21 cellular contexts compared by ENCODE assay signal in the genomic region with DNA sequence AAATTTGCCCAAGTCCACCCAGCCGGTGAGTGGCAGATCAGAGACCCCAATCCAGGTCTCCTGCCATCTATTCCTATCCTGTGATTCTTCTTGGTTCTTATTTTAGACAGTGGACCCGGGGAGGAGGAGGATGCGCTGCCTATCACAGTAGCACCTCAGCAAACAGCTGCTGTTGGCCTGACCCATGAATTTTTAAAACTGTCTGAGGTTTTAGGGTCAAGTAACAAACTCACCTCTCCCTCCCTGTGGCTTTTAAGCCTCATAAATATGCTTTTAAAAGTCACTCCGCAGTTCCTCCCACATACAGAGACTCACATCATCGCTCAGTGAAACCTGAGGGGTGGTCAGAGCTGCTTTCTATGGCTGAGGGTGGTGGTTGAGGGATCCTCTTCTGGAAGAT.
DNase-seq lines count a peak whose midpoint lies in the region; ATAC-seq, FAIRE-seq and TF ChIP-seq lines count a peak whose summit lies in the region.
"Had no signal": no experiment of that assay in that cellular context is flagged by ENCODE, and none has a peak within 500 bp of the region (broad histone marks: within the 10 kb centered on the region; RNA-seq: fewer than 3 reads in every experiment).

No MANE protein-coding gene starts in this region.

- H3K36me3 ChIP-seq in HEK293 (ENCODE audit: control insufficient read depth in 2 of 2, insufficient read depth in 1 of 2, low read length in 2 of 2) = no peaks in the 10 kb centered on the region
- H3K36me3 ChIP-seq in GM12878 (ENCODE audit: control insufficient read depth in 2 of 2, insufficient read depth in 2 of 2, low read length in 1 of 2) = no peaks in the 10 kb centered on the region
- H3K36me3 ChIP-seq in HepG2 (replicated peaks in 1 of 2; ENCODE audit: control insufficient read depth in 1 of 2, insufficient read depth in 2 of 2, low read length in 2 of 2) = no peaks in the 10 kb centered on the region
- no peaks in the 10 kb centered on the region for H3K36me3 ChIP-seq in left ventricle myocardium inferior
- H3K36me3 ChIP-seq: HAP-1 had no signal

- no peak for DNase-seq in GM12878 (ENCODE audit: low read depth, low spot score)
- peak; percentile 26 for DNase-seq in fibroblast of villous mesenchyme (ENCODE audit: low read depth)
- no peak for DNase-seq in GM10248 (ENCODE audit: extremely low spot score)
- no peak for DNase-seq in HepG2 (ENCODE audit: low spot score)
- DNase-seq in left ventricle myocardium inferior = no peak
- DNase-seq: Caco-2; CD4-positive, CD25-positive, alpha-beta regulatory T cell; CD8-positive, alpha-beta T cell; DMS153; DND-41; GOT3 had no signal

- BruUV-seq in GM12878 (replicated peaks; lab: Mats Ljungman, UMichigan) (no TSS peak), HepG2 (replicated peaks; lab: Mats Ljungman, UMichigan) (no TSS peak)

- H3K9me3 ChIP-seq in HEK293 (ENCODE audit: control insufficient read depth, insufficient read depth, low read depth, low read length) = no peaks in the 10 kb centered on the region
- H3K9me3 ChIP-seq in GM12878 (replicated peaks; ENCODE audit: control insufficient read depth, insufficient read depth, low read length) = no peaks in the 10 kb centered on the region
- H3K9me3 ChIP-seq in HepG2 (ENCODE audit: low read length) = no peaks in the 10 kb centered on the region
- no peaks in the 10 kb centered on the region for H3K9me3 ChIP-seq in left ventricle myocardium inferior (replicated peaks)
- H3K9me3 ChIP-seq: BLaER1, Caco-2, HAP-1 had no signal

- SMC1A ChIA-PET in GM12878 (lab: Charles Lee; ENCODE audit: uncharacterized antibody, unreplicated experiment) = no interaction called here

- no peak for TF ChIP-seq RAD21 in GM12878 (IDR thresholded peaks at IDR 0.05; ENCODE audit: insufficient read depth, low read depth, low read length)
- TF ChIP-seq RAD21 in HepG2 (CRISPR knock-in tag; IDR thresholded peaks at IDR 0.05) = no peak

- H2AFZ ChIP-seq in GM12878 (ENCODE audit: control insufficient read depth, low read depth, low read length) (no peak overlapping the region), HepG2 (ENCODE audit: low read length) (no peak overlapping the region)

- in situ Hi-C loops in GM12878 (cut with MboI) = no loop called here
- in situ Hi-C loops in HepG2 (cut with HindIII; ENCODE audit: extremely low pct_ligation_motif_present, low pct_unique_long_range_greater_than_20kb) = no loop called here

- H3K27ac ChIP-seq in HEK293 (ENCODE audit: extremely low read depth, low read depth, low read length) (no peak overlapping the region), GM12878 (ENCODE audit: control insufficient read depth, insufficient read depth) (no peak overlapping the region), HepG2 (ENCODE audit: extremely low read length, insufficient read depth, low read length) (no peak overlapping the region), left ventricle myocardium inferior (replicated peaks) (no peak overlapping the region)
- H3K27ac ChIP-seq: 22Rv1, BLaER1, C4-2B had no signal

- H3K27me3 ChIP-seq in GM12878 (replicated peaks in 1 of 2; ENCODE audit: control insufficient read depth in 2 of 2, insufficient read depth in 2 of 2, low read length in 1 of 2) (peaks cover 0 to 3% of the 10 kb centered on the region in 2 experiments; a peak in 2 of 4 replicates), HepG2 (ENCODE audit: control insufficient read depth in 1 of 2, insufficient read depth in 2 of 2, low read length in 2 of 2) (peaks cover 2 to 37% of the 10 kb centered on the region in 2 experiments; a peak in 3 of 5 replicates), left ventricle myocardium inferior (ENCODE audit: low read depth) (no peaks in the 10 kb centered on the region)
- H3K27me3 ChIP-seq: BLaER1 had no signal

- CTCF ChIA-PET in HEK293 (lab: Yijun Ruan, JAX) (interaction anchor here (1.0 kb wide), 1 partner anchor 36 kb away, joined by 3 read pairs; no protein-coding TSS in a partner anchor), GM12878 (lab: Yijun Ruan, JAX) (no interaction called here), GM10248 (lab: Yijun Ruan, JAX) (no interaction called here), HepG2 (lab: Yijun Ruan, JAX; ENCODE audit: low intra/inter-chr PET ratio, low total read pairs) (no interaction called here)

- H4K20me1 ChIP-seq in GM12878 (ENCODE audit: control insufficient read depth, insufficient read depth) = no peaks in the 10 kb centered on the region
- no peaks in the 10 kb centered on the region for H4K20me1 ChIP-seq in HepG2 (ENCODE audit: insufficient read depth, low read length)

- RAD21 ChIA-PET in GM12878 (lab: Charles Lee; ENCODE audit: unreplicated experiment) = no interaction called here

- 9% methylated on average over 5 of the region's 5 CpGs for WGBS in GM12878 (ENCODE audit: insufficient coverage, insufficient replicate concordance, low lambda C conversion rate, missing lambda C conversion rate)
- 0% methylated on average over 3 of the region's 5 CpGs for WGBS in HepG2 (ENCODE audit: low lambda C conversion rate)

- TF ChIP-seq EP300 in GM12878 (IDR thresholded peaks at IDR 0.05; ENCODE audit: borderline replicate concordance in 1 of 2, control insufficient read depth in 1 of 2, low read depth in 2 of 2, low read length in 2 of 2) (no peak), HepG2 (IDR thresholded peaks at IDR 0.05; ENCODE audit: low read depth in 2 of 2, low read length in 2 of 2) (no peak), HepG2 (CRISPR knock-in tag; IDR thresholded peaks at IDR 0.05; ENCODE audit: borderline replicate concordance) (no peak)

- no peaks in the 10 kb centered on the region for H3K4me1 ChIP-seq in HEK293 (ENCODE audit: control insufficient read depth, insufficient read depth, low read length)
- no peaks in the 10 kb centered on the region for H3K4me1 ChIP-seq in GM12878 (ENCODE audit: control insufficient read depth, insufficient read depth, low read length)
- H3K4me1 ChIP-seq in HepG2 (ENCODE audit: insufficient read depth, low read length) = no peaks in the 10 kb centered on the region
- peaks cover 48% of the 10 kb centered on the region for H3K4me1 ChIP-seq in left ventricle myocardium inferior
- H3K4me1 ChIP-seq: BLaER1, Caco-2, HAP-1 had no signal

- TF ChIP-seq POLR2A in GM12878 (IDR thresholded peaks at IDR 0.05; ENCODE audit: low read depth, low read length) = no peak
- TF ChIP-seq POLR2A in HepG2 (IDR thresholded peaks at IDR 0.05; ENCODE audit: insufficient read depth in 1 of 2, low read depth in 2 of 2, low read length in 2 of 2) = no peak

- POLR2A ChIA-PET in HEK293 (lab: Yijun Ruan, JAX) (interaction anchor here (0.5 kb wide), 1 partner anchor 9 kb away, joined by 6 read pairs; no protein-coding TSS in a partner anchor), GM12878 (lab: Charles Lee) (no interaction called here), GM10248 (lab: Yijun Ruan, JAX) (no interaction called here), HepG2 (lab: Yijun Ruan, JAX) (no interaction called here)

- H3K9ac ChIP-seq in GM12878 (ENCODE audit: control insufficient read depth, insufficient read depth, low read length) (no peak overlapping the region), HepG2 (ENCODE audit: insufficient read depth, low read depth, low read length) (no peak overlapping the region)
- H3K9ac ChIP-seq: BLaER1 had no signal

- H3K4me3 ChIP-seq in HEK293 (ENCODE audit: low read depth, low read length) = no peak overlapping the region
- no peak overlapping the region for H3K4me3 ChIP-seq in GM12878
- H3K4me3 ChIP-seq in fibroblast of villous mesenchyme (ENCODE audit: low read depth, low read length) = no peak overlapping the region
- no peak overlapping the region for H3K4me3 ChIP-seq in HepG2 (replicated peaks in 1 of 3; ENCODE audit: insufficient read depth in 1 of 3, low read depth in 2 of 3, low read length in 3 of 3)
- H3K4me3 ChIP-seq in left ventricle myocardium inferior = no peak overlapping the region
- H3K4me3 ChIP-seq: BLaER1, HAP-1 had no signal

- TF ChIP-seq CTCF in HEK293 (tag by site-specific recombination; IDR thresholded peaks at IDR 0.05) = no peak
- no peak for TF ChIP-seq CTCF in GM12878 (IDR thresholded peaks at IDR 0.05 in 2 of 3, conservative IDR thresholded peaks at IDR 0.05 in 1 of 3; ENCODE audit: control insufficient read depth in 2 of 3, extremely low read depth in 1 of 3, insufficient read depth in 1 of 3, low read depth in 3 of 3, low read length in 3 of 3)
- TF ChIP-seq CTCF in fibroblast of villous mesenchyme (IDR thresholded peaks at IDR 0.05; ENCODE audit: insufficient read depth, low read depth, low read length) = no peak
- TF ChIP-seq CTCF in GM10248 (IDR thresholded peaks at IDR 0.05; ENCODE audit: control extremely low read depth, extremely low read depth, low read depth, missing control alignments) = no peak
- TF ChIP-seq CTCF in HepG2 (CRISPR knock-in tag; IDR thresholded peaks at IDR 0.05) = no peak
- no peak for TF ChIP-seq CTCF in left ventricle myocardium inferior (IDR thresholded peaks at IDR 0.05; ENCODE audit: borderline replicate concordance)

- ATAC-seq in GM12878 (no peak), HepG2 (no peak)
- ATAC-seq: CD8-positive, alpha-beta T cell had no signal

- H3K4me2 ChIP-seq in GM12878 (ENCODE audit: control insufficient read depth, insufficient read depth) = no peak overlapping the region
- H3K4me2 ChIP-seq in HepG2 (ENCODE audit: low read depth, low read length) = no peak overlapping the region
- H3K4me2 ChIP-seq: BLaER1 had no signal

- H3K79me2 ChIP-seq in GM12878 (ENCODE audit: control insufficient read depth, insufficient read depth, low read length) (no peaks in the 10 kb centered on the region), HepG2 (ENCODE audit: insufficient read depth, low read length) (no peaks in the 10 kb centered on the region)

- FAIRE-seq in GM12878 (lab: Jason Lieb, UNC) = no peak
- no peak for FAIRE-seq in HepG2 (lab: Jason Lieb, UNC)
- FAIRE-seq: A204.1, G401.6, GM12891, GM18507, H54 had no signal

- intact Hi-C loops in GM12878 (cut with micrococcal nuclease; ENCODE audit: unreplicated experiment) (no loop called here), HepG2 (cut with micrococcal nuclease; ENCODE audit: unreplicated experiment) (no loop called here), left ventricle myocardium inferior (cut with micrococcal nuclease) (no loop called here)

TF ChIP-seq in HEK293, 187 proteins besides CTCF, POLR2A, EP300 and RAD21:
- TF ChIP-seq ZNF2 (tag by site-specific recombination; IDR thresholded peaks at IDR 0.05) (no peak), ZFHX2 (tag by site-specific recombination; conservative IDR thresholded peaks at IDR 0.05) (peak; percentile 5; the same call in 1 of the 2 replicates), ZIC2 (tag by site-specific recombination; IDR thresholded peaks at IDR 0.05) (peak; percentile 29; the same call in 1 of the 2 replicates)

TF ChIP-seq in HepG2, 621 proteins besides CTCF, POLR2A, EP300 and RAD21:
- no peak for TF ChIP-seq ZNF34 (CRISPR knock-in tag; IDR thresholded peaks at IDR 0.05; ENCODE audit: borderline replicate concordance)
- no peak for TF ChIP-seq ZNF12 (CRISPR knock-in tag; IDR thresholded peaks at IDR 0.05)
- TF ChIP-seq ZNF17 (CRISPR knock-in tag; IDR thresholded peaks at IDR 0.05) = no peak
- no peak for TF ChIP-seq ZBTB38 (CRISPR knock-in tag; IDR thresholded peaks at IDR 0.05)
